In genomic region chr19:42557386-42557871, GRCh38 we compare ENCODE assay signal across 16 cellular contexts. TPM values are rescaled to one million over a fixed set of nuclear protein-coding genes. Genes with fewer than 3 reads are reported as not detected.
"Had no signal": no experiment of that assay in that cellular context is flagged by ENCODE, and none has a peak within 500 bp of the region (broad histone marks: within the 10 kb centered on the region; RNA-seq: fewer than 3 reads in every experiment).

No MANE protein-coding gene starts in this region.

RNA-seq across cellular contexts. Expression of gene CEACAM8, which starts 37.3 kb away (rescaled TPM):
- total RNA-seq: activated B cell treated with CpG ODN at 0.5 μM for 24 hours; activated CD4-positive, alpha-beta memory T cell treated with anti-CD3 and anti-CD28 coated beads for 36 hours; activated CD4-positive, alpha-beta T cell treated with anti-CD3 and anti-CD28 coated beads, Interleukin-2, amount 10 ng/mL, durations not matched to agents 24 days and 14 days; activated CD8-positive, alpha-beta memory T cell treated with anti-CD3 and anti-CD28 coated beads for 36 hours; activated CD8-positive, alpha-beta T cell treated with anti-CD3 and anti-CD28 coated beads for 36 hours; activated naive CD4-positive, alpha-beta T cell treated with anti-CD3 and anti-CD28 coated beads for 36 hours; activated naive CD4-positive, alpha-beta T cell treated with anti-CD3 and anti-CD28 coated beads, Interleukin-2, amount 50 U/mL, for 72 hours; activated naive CD8-positive, alpha-beta T cell treated with anti-CD3 and anti-CD28 coated beads for 36 hours; activated T-cell treated with anti-CD3 and anti-CD28 coated beads, Interleukin-2, amount 50 U/mL, for 4 hours; activated T-cell treated with anti-CD3 and anti-CD28 coated beads, Interleukin-2, amount 50 U/mL, for 72 hours; activated T-helper 1 cell treated with anti-CD3 and anti-CD28 coated beads, Interleukin-12 subunit alpha, Interleukin-12 subunit beta, Interleukin-2, Interleukin-4 antibody, amounts not matched to agents 30 ng/mL and 10 ng/mL and 1 ng/mL, durations not matched to agents 14 hours and 24 hours and 36 hours; activated T-helper 17 cell treated with anti-CD3 and anti-CD28 coated beads, Interleukin-2, amount 50 U/mL, for 72 hours; adrenal gland; astrocyte; body of pancreas; breast epithelium had no signal
- polyA plus RNA-seq: adrenal gland had no signal
